ENCODE assay signal across 8 cellular contexts in the genomic region with DNA sequence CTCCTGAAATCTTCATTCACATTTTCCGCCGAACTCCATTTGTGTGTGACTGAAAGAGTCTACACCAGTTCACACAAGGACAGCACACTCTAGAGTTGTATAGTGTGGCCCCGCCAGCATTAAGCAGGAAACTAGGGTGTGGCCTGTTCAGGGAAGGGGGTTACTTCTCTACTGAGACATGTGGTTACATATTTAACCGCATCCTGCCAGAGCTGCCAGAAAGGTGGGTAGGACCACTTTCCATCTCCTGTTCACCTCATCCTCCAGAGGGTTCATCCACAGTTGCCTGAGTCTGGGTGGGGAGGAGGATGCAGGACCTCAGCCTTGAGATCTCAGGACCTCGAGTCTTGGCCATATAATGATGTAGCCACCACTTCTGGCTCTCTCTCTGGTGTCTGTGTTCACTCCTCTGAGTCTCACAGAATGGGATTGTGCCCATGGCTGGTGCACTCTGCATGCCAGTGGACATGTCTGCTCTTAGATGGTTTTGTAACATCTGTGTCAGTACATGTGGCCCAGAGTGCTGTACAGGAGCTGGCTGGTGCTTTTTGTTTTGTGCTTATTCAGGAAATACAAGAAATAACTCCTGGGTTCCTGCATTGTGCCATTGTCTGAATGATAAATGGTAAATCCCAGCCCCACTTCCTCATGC. TPM values are rescaled to one million over a fixed set of nuclear protein-coding genes. Genes with fewer than 3 reads are reported as not detected.
DNase-seq lines count a peak whose midpoint lies in the region; ATAC-seq lines count a peak whose summit lies in the region.

No MANE protein-coding gene starts in this region.

- H3K36me3 Mint-ChIP-seq in dendritic cell treated with granulocyte-macrophage colony-stimulating factor and Interleukin-4, amounts not matched to agents 40 ng/mL and 50 ng/mL, for 4 days (ENCODE audit: low read depth), result no peaks in the 10 kb centered on the region
- H3K36me3 Mint-ChIP-seq in stimulated activated memory B cell treated with anti-CD40 and anti-IgM and Interleukin-4, amounts not matched to agents 10 μg/mL and 1 μg/mL and 100 μg/mL, for 72 hours, result peaks cover 35% of the 10 kb centered on the region

- peak overlapping the region; percentile 30 for H3K27ac Mint-ChIP-seq in dendritic cell treated with granulocyte-macrophage colony-stimulating factor and Interleukin-4, amounts not matched to agents 40 ng/mL and 50 ng/mL, for 4 days
- H3K27ac Mint-ChIP-seq in stimulated activated memory B cell treated with anti-CD40 and anti-IgM and Interleukin-4, amounts not matched to agents 10 μg/mL and 1 μg/mL and 100 μg/mL, for 72 hours, result peak overlapping the region; percentile 99

- no peak overlapping the region for H3K4me3 Mint-ChIP-seq in dendritic cell treated with granulocyte-macrophage colony-stimulating factor and Interleukin-4, amounts not matched to agents 40 ng/mL and 50 ng/mL, for 4 days
- H3K4me3 Mint-ChIP-seq in stimulated activated memory B cell treated with anti-CD40 and anti-IgM and Interleukin-4, amounts not matched to agents 10 μg/mL and 1 μg/mL and 100 μg/mL, for 72 hours, result peak overlapping the region; percentile 27

- ATAC-seq in GM18907 (IDR thresholded peaks at IDR 0.05; ENCODE audit: unreplicated experiment) (peak; percentile 88), HG03064 (IDR thresholded peaks at IDR 0.05; ENCODE audit: low read depth, unreplicated experiment) (peak; percentile 84)
- peak; percentile 95 for ATAC-seq in stimulated activated memory B cell treated with anti-CD40 and anti-IgM and Interleukin-4, amounts not matched to agents 10 μg/mL and 1 μg/mL and 100 μg/mL, for 72 hours

- H3K27me3 Mint-ChIP-seq in dendritic cell treated with granulocyte-macrophage colony-stimulating factor and Interleukin-4, amounts not matched to agents 40 ng/mL and 50 ng/mL, for 4 days, result no peaks in the 10 kb centered on the region
- no peaks in the 10 kb centered on the region for H3K27me3 Mint-ChIP-seq in stimulated activated memory B cell treated with anti-CD40 and anti-IgM and Interleukin-4, amounts not matched to agents 10 μg/mL and 1 μg/mL and 100 μg/mL, for 72 hours

- H3K9me3 Mint-ChIP-seq in dendritic cell treated with granulocyte-macrophage colony-stimulating factor and Interleukin-4, amounts not matched to agents 40 ng/mL and 50 ng/mL, for 4 days, result peaks cover 15% of the 10 kb centered on the region
- no peaks in the 10 kb centered on the region for H3K9me3 Mint-ChIP-seq in stimulated activated memory B cell treated with anti-CD40 and anti-IgM and Interleukin-4, amounts not matched to agents 10 μg/mL and 1 μg/mL and 100 μg/mL, for 72 hours

- peak; percentile 38 for DNase-seq in T-helper 9 cell
- DNase-seq in middle frontal gyrus (ENCODE audit: extremely low spot score, low spot score), result no peak
- DNase-seq in HuH-7 (ENCODE audit: low spot score), result no peak
- no peak for DNase-seq in H4 (ENCODE audit: low spot score)

- H3K4me1 Mint-ChIP-seq in dendritic cell treated with granulocyte-macrophage colony-stimulating factor and Interleukin-4, amounts not matched to agents 40 ng/mL and 50 ng/mL, for 4 days (ENCODE audit: low read depth), result peaks cover 39% of the 10 kb centered on the region
- H3K4me1 Mint-ChIP-seq in stimulated activated memory B cell treated with anti-CD40 and anti-IgM and Interleukin-4, amounts not matched to agents 10 μg/mL and 1 μg/mL and 100 μg/mL, for 72 hours, result peaks cover 66% of the 10 kb centered on the region

- intact Hi-C loops in dendritic cell treated with granulocyte-macrophage colony-stimulating factor and Interleukin-4, amounts not matched to agents 40 ng/mL and 50 ng/mL, for 4 days (cut with micrococcal nuclease), result no loop called here

RNA-seq across cellular contexts. Expression of gene SP140L, which starts 7.7 kb away (rescaled TPM):
- 4.7 and 7.2 TPM in 2 replicates for total RNA-seq in H4 (2014; rRNA removed; shearing (Covaris generic))
